In genomic region chr1:181133969-181134418, GRCh38 we compare ENCODE assay signal across 14 cellular contexts. TPM values are rescaled to one million over a fixed set of nuclear protein-coding genes. Genes with fewer than 3 reads are reported as not detected.
A peak's percentile ranks its signal among the peaks of the same experiment; 100 is the strongest.
DNase-seq lines count a peak whose midpoint lies in the region; ATAC-seq and TF ChIP-seq lines count a peak whose summit lies in the region.
"Had no signal": no experiment of that assay in that cellular context is flagged by ENCODE, and none has a peak within 500 bp of the region (broad histone marks: within the 10 kb centered on the region; RNA-seq: fewer than 3 reads in every experiment).

No MANE protein-coding gene starts in this region.

- dilution Hi-C loops in IMR-90 (cut with HindIII; ENCODE audit: low sequenced_read_pairs, unreplicated experiment), result no loop called here

- 97% methylated on average over 4 of the region's 12 CpGs; no CpG with 5 or more reads in 1 of the 2 experiments for WGBS in IMR-90 (ENCODE audit: extremely low coverage in 2 of 2, insufficient read length in 1 of 2), 2 experiments
- no CpG with 5 or more reads among the region's 12 CpGs for WGBS in trophoblast cell (ENCODE audit: extremely low coverage, insufficient coverage, insufficient read length)
- WGBS in body of pancreas, 2 donors, result 93% methylated on average over 12 of the region's 12 CpGs

- peak overlapping the region; percentile 82 for H2BK20ac ChIP-seq in IMR-90 (ENCODE audit: low read depth, low read length)

- no peak overlapping the region for H4K12ac ChIP-seq in trophoblast cell (ENCODE audit: low read depth, low read length)

- no peaks in the 10 kb centered on the region for H3K9me3 Mint-ChIP-seq in T-helper 2 cell treated with Interferon-gamma antibody and Interleukin-4, amounts not matched to agents 5 μg/mL and 100 μg/mL, for 36 hours
- H3K9me3 Mint-ChIP-seq in central memory CD8-positive, alpha-beta T cell, result no peaks in the 10 kb centered on the region
- H3K9me3 Mint-ChIP-seq: nephron progenitor cell had no signal

- H4K20me1 ChIP-seq in IMR-90 (ENCODE audit: insufficient read depth, low read length), result no peaks in the 10 kb centered on the region

- peak overlapping the region; percentile 19; the same call in 1 of the 2 replicates for H4K5ac ChIP-seq in IMR-90 (ENCODE audit: low read depth, low read length)

- peak overlapping the region; percentile 90 for H2AK5ac ChIP-seq in IMR-90 (ENCODE audit: low read depth, low read length)
- peak overlapping the region; percentile 4 for H2AK5ac ChIP-seq in trophoblast cell (ENCODE audit: low read length)

- H3K4ac ChIP-seq in IMR-90 (ENCODE audit: low read depth, low read length) (peak overlapping the region; percentile 93), trophoblast cell (ENCODE audit: low read depth, low read length) (no peak overlapping the region)

- peak overlapping the region; percentile 80; the same call in 2 of the 3 replicates for H2BK15ac ChIP-seq in IMR-90 (ENCODE audit: low read depth, low read length)

- TF ChIP-seq POLR2A in IMR-90 (IDR thresholded peaks at IDR 0.05; ENCODE audit: low read depth, low read length) (no peak), body of pancreas (IDR thresholded peaks at IDR 0.05) (no peak)

- H2BK120ac ChIP-seq in IMR-90 (ENCODE audit: low read depth, low read length) (peak overlapping the region; percentile 92), trophoblast cell (ENCODE audit: insufficient read depth, low read length, poor library complexity) (peak overlapping the region; percentile 2)

- H3K18ac ChIP-seq in IMR-90 (ENCODE audit: low read depth, low read length), result peak overlapping the region; percentile 66
- H3K18ac ChIP-seq in trophoblast cell (ENCODE audit: low read length), result no peak overlapping the region

- peaks cover 52% of the 10 kb centered on the region for H3K4me1 Mint-ChIP-seq in T-helper 2 cell treated with Interferon-gamma antibody and Interleukin-4, amounts not matched to agents 5 μg/mL and 100 μg/mL, for 36 hours (ENCODE audit: low read depth)
- peaks cover 47% of the 10 kb centered on the region for H3K4me1 Mint-ChIP-seq in central memory CD8-positive, alpha-beta T cell

- no peaks in the 10 kb centered on the region for H3K9me3 ChIP-seq in IMR-90 (ENCODE audit: control insufficient read depth, insufficient read depth, low read length)
- peaks cover 3% of the 10 kb centered on the region for H3K9me3 ChIP-seq in trophoblast cell (ENCODE audit: insufficient read depth, low read depth, low read length)
- H3K9me3 ChIP-seq in body of pancreas, result no peaks in the 10 kb centered on the region

- H3K23ac ChIP-seq in IMR-90 (ENCODE audit: low read depth, low read length) (no peak overlapping the region), trophoblast cell (ENCODE audit: low read length) (no peak overlapping the region)

- H4K91ac ChIP-seq in IMR-90 (ENCODE audit: insufficient read depth, low read depth, low read length) (peak overlapping the region; percentile 76), trophoblast cell (ENCODE audit: low read depth, low read length) (peak overlapping the region; percentile 28)

- H2AFZ ChIP-seq in IMR-90 (replicated peaks; ENCODE audit: low read length, poor library complexity) (peak overlapping the region; percentile 24), trophoblast cell (ENCODE audit: insufficient read depth, low read length, poor library complexity) (no peak overlapping the region)

- H3K4me2 ChIP-seq in IMR-90 (ENCODE audit: low read depth, low read length) (no peak overlapping the region), trophoblast cell (ENCODE audit: low read length) (no peak overlapping the region)

- in situ Hi-C loops in IMR-90 (cut with MboI; ENCODE audit: low sequenced_read_pairs), result no loop called here

- intact Hi-C loops in IMR-90 (cut with micrococcal nuclease) (no loop called here), body of pancreas (cut with DNase I) (no loop called here), left cardiac atrium (cut with DNase I) (no loop called here)

- CTCF ChIA-PET in IMR-90 (lab: Yijun Ruan, JAX), result interaction anchor here (0.7 kb wide), 1 partner anchor 41 kb away, joined by 4 read pairs; no protein-coding TSS in a partner anchor

- peak overlapping the region; percentile 21 for H2AK9ac ChIP-seq in IMR-90 (replicated peaks; ENCODE audit: low read depth, low read length, poor library complexity)

- no peaks in the 10 kb centered on the region for H3K27me3 Mint-ChIP-seq in T-helper 2 cell treated with Interferon-gamma antibody and Interleukin-4, amounts not matched to agents 5 μg/mL and 100 μg/mL, for 36 hours (ENCODE audit: low read depth)
- H3K27me3 Mint-ChIP-seq in central memory CD8-positive, alpha-beta T cell, result no peaks in the 10 kb centered on the region

- H2BK5ac ChIP-seq in IMR-90 (ENCODE audit: low read depth, low read length, poor library complexity, severe bottlenecking) (peak overlapping the region; percentile 40), trophoblast cell (ENCODE audit: low read depth, low read length, poor library complexity) (peak overlapping the region; percentile 28)

- H3K27me3 ChIP-seq in IMR-90 (ENCODE audit: control insufficient read depth, insufficient read depth, low read length), result no peaks in the 10 kb centered on the region
- H3K27me3 ChIP-seq in trophoblast cell (ENCODE audit: insufficient read depth, low read length), result no peaks in the 10 kb centered on the region
- H3K27me3 ChIP-seq in body of pancreas, result no peaks in the 10 kb centered on the region

- no peak overlapping the region for H3K9ac ChIP-seq in IMR-90 (ENCODE audit: low read depth, low read length)
- no peak overlapping the region for H3K9ac ChIP-seq in trophoblast cell (ENCODE audit: low read length)

- H3K9me1 ChIP-seq in IMR-90 (ENCODE audit: insufficient read depth, low read length), result peaks cover 23% of the 10 kb centered on the region

- H3K27ac ChIP-seq in IMR-90 (ENCODE audit: insufficient read depth, low read length) (no peak overlapping the region), trophoblast cell (ENCODE audit: low read depth, low read length) (no peak overlapping the region), body of pancreas (no peak overlapping the region)
- H3K27ac ChIP-seq: cardiac muscle cell had no signal

- POLR2A ChIA-PET in IMR-90 (lab: Charles Lee; ENCODE audit: unreplicated experiment), result no interaction called here

- no peak for DNase-seq in T-helper 2 cell treated with Interferon-gamma antibody and Interleukin-4, amounts not matched to agents 5 μg/mL and 100 μg/mL, for 36 hours (ENCODE audit: low spot score)
- DNase-seq in T-helper 2 cell (no peak), IMR-90 (no peak), trophoblast cell (peak; percentile 92 to 93), dermis blood vessel endothelial cell (no peak), body of pancreas (no peak), left cardiac atrium (no peak)
- DNase-seq in central memory CD8-positive, alpha-beta T cell (ENCODE audit: low spot score in 2 of 2), result no peak
- DNase-seq: activated CD4-positive, alpha-beta T cell treated with anti-CD3 and anti-CD28 coated beads for 1 hour; NCI-H2171; NK-92 treated with Interleukin-12 subunit alpha and Interleukin-12 subunit beta, amount 100 ng/mL, for 24 hours; substantia nigra had no signal

- H2BK12ac ChIP-seq in trophoblast cell (ENCODE audit: low read length), result peak overlapping the region; percentile 19

- H3K36me3 Mint-ChIP-seq in T-helper 2 cell treated with Interferon-gamma antibody and Interleukin-4, amounts not matched to agents 5 μg/mL and 100 μg/mL, for 36 hours (ENCODE audit: low read depth), result no peaks in the 10 kb centered on the region
- peaks cover 3% of the 10 kb centered on the region for H3K36me3 Mint-ChIP-seq in central memory CD8-positive, alpha-beta T cell (ENCODE audit: insufficient read depth)

- H3K36me3 ChIP-seq in IMR-90 (ENCODE audit: control insufficient read depth, insufficient read depth, low read length) (no peaks in the 10 kb centered on the region), trophoblast cell (ENCODE audit: control insufficient read depth in 1 of 2, insufficient read depth in 2 of 2, low read length in 2 of 2) (no peaks in the 10 kb centered on the region), body of pancreas (replicated peaks in 1 of 2; ENCODE audit: insufficient read depth in 1 of 2, low read depth in 2 of 2) (no peaks in the 10 kb centered on the region)
- H3K36me3 ChIP-seq: cardiac muscle cell had no signal

- peak overlapping the region; percentile 66 for H3K4me3 Mint-ChIP-seq in T-helper 2 cell treated with Interferon-gamma antibody and Interleukin-4, amounts not matched to agents 5 μg/mL and 100 μg/mL, for 36 hours
- H3K4me3 Mint-ChIP-seq in central memory CD8-positive, alpha-beta T cell, result peak overlapping the region; percentile 31
- H3K4me3 Mint-ChIP-seq: nephron progenitor cell had no signal

- H3K79me2 ChIP-seq in trophoblast cell (ENCODE audit: control insufficient read depth, insufficient read depth, low read length, poor library complexity), result peaks cover 4% of the 10 kb centered on the region

- H3K56ac ChIP-seq in IMR-90 (ENCODE audit: extremely low read depth, insufficient read depth, low read length), result no peak overlapping the region

- H3K27ac Mint-ChIP-seq in T-helper 2 cell treated with Interferon-gamma antibody and Interleukin-4, amounts not matched to agents 5 μg/mL and 100 μg/mL, for 36 hours, result peak overlapping the region; percentile 22
- no peak overlapping the region for H3K27ac Mint-ChIP-seq in central memory CD8-positive, alpha-beta T cell (ENCODE audit: low read depth)

- no peak for TF ChIP-seq CTCF in IMR-90 (conservative IDR thresholded peaks at IDR 0.05; ENCODE audit: low read depth, low read length)
- TF ChIP-seq CTCF in body of pancreas (IDR thresholded peaks at IDR 0.05), result no peak

- H3K14ac ChIP-seq in IMR-90 (replicated peaks; ENCODE audit: low read depth, low read length) (peak overlapping the region; percentile 48; the same call in 1 of the 2 replicates), trophoblast cell (ENCODE audit: low read length) (no peak overlapping the region)

- H4K8ac ChIP-seq in IMR-90 (ENCODE audit: low read depth in 2 of 2, low read length in 2 of 2), result peak overlapping the region in 1 of 2 experiments; percentile 37; a peak in 3 of 4 replicates
- no peak overlapping the region for H4K8ac ChIP-seq in trophoblast cell (ENCODE audit: low read depth, low read length)

- H3K4me1 ChIP-seq in IMR-90 (ENCODE audit: control insufficient read depth, insufficient read depth, low read length), result peaks cover 21% of the 10 kb centered on the region
- H3K4me1 ChIP-seq in trophoblast cell (ENCODE audit: control insufficient read depth in 1 of 2, insufficient read depth in 2 of 2, low read length in 2 of 2), result peaks cover 15 to 26% of the 10 kb centered on the region in 2 experiments
- peaks cover 27% of the 10 kb centered on the region for H3K4me1 ChIP-seq in body of pancreas

- no TSS peak for BruUV-seq in IMR-90 (replicated peaks; lab: Mats Ljungman, UMichigan)

- H3K79me1 ChIP-seq in IMR-90 (ENCODE audit: low read depth in 1 of 2, low read length in 2 of 2) (peaks cover 4 to 24% of the 10 kb centered on the region in 2 experiments; a peak in 2 of 4 replicates), trophoblast cell (ENCODE audit: low read length) (peaks cover 21% of the 10 kb centered on the region)

- ATAC-seq in IMR-90 (ENCODE audit: low read depth), result no peak
- no peak for ATAC-seq in central memory CD8-positive, alpha-beta T cell (replicated peaks; ENCODE audit: extremely low read depth, poor library complexity, severe bottlenecking)
- no peak for ATAC-seq in body of pancreas
- ATAC-seq in left cardiac atrium, result no peak

- no peak for TF ChIP-seq RAD21 in IMR-90 (IDR thresholded peaks at IDR 0.05; ENCODE audit: low read length)

- H3K4me3 ChIP-seq in IMR-90 (ENCODE audit: insufficient read depth, low read depth, low read length), result no peak overlapping the region
- no peak overlapping the region for H3K4me3 ChIP-seq in trophoblast cell (ENCODE audit: low read depth, low read length)
- no peak overlapping the region for H3K4me3 ChIP-seq in body of pancreas
- H3K4me3 ChIP-seq: cardiac muscle cell had no signal

RNA-seq across cellular contexts. Expression of gene IER5, which starts 45.5 kb away (rescaled TPM):
- total RNA-seq in IMR-90 (2012; rRNA removed) (15.8 and 29.4 TPM in 2 replicates), dermis blood vessel endothelial cell (26.6 and 29.1 TPM in 2 replicates), body of pancreas (1 to 10 TPM; 6.6 to 6.7 TPM), left cardiac atrium (10 to 100 TPM; 15.7 to 25.0 TPM)
- 27.1 and 28.9 TPM in 2 replicates for polyA plus RNA-seq in IMR-90 (2012; rRNA removed)
- polyA plus RNA-seq in IMR-90 (2012; cell fraction: cytosol; rRNA removed), result 22.5 and 29.5 TPM in 2 replicates
- polyA plus RNA-seq in IMR-90 (2012; cell fraction: nucleus; rRNA removed; ENCODE audit: low replicate concordance), result 32.6 and 44.5 TPM in 2 replicates
- 9.0 and 9.8 TPM in 2 replicates for polyA plus RNA-seq in trophoblast cell (2013)

Comparison
In these comparisons a context has a peak if more than half of its experiments do, and no peak if none do; other contexts are left out.
1. DNase-seq: peak in trophoblast cell (2 of 2); none in T-helper 2 cell treated with Interferon-gamma antibody and Interleukin-4, amounts not matched to agents 5 μg/mL and 100 μg/mL, for 36 hours (single experiment), T-helper 2 cell (0 of 5), IMR-90 (single experiment), central memory CD8-positive, alpha-beta T cell (0 of 2), dermis blood vessel endothelial cell (single experiment), body of pancreas (0 of 4) and left cardiac atrium (single experiment).